1 cellular context compared by ENCODE assay signal in genomic region chr1:28926629-28927441, GRCh38.
TF ChIP-seq lines count a peak whose summit lies in the region.

No MANE protein-coding gene starts in this region.

TF ChIP-seq in GM23338, 12 proteins besides CTCF, POLR2A, EP300 and RAD21 (continued from another document):
- TF ChIP-seq, protein P1, sequence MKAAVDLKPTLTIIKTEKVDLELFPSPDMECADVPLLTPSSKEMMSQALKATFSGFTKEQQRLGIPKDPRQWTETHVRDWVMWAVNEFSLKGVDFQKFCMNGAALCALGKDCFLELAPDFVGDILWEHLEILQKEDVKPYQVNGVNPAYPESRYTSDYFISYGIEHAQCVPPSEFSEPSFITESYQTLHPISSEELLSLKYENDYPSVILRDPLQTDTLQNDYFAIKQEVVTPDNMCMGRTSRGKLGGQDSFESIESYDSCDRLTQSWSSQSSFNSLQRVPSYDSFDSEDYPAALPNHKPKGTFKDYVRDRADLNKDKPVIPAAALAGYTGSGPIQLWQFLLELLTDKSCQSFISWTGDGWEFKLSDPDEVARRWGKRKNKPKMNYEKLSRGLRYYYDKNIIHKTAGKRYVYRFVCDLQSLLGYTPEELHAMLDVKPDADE (IDR thresholded peaks at IDR 0.05): no peak
